Comparison of ENCODE assay signal across 13 cellular contexts in the genomic region with DNA sequence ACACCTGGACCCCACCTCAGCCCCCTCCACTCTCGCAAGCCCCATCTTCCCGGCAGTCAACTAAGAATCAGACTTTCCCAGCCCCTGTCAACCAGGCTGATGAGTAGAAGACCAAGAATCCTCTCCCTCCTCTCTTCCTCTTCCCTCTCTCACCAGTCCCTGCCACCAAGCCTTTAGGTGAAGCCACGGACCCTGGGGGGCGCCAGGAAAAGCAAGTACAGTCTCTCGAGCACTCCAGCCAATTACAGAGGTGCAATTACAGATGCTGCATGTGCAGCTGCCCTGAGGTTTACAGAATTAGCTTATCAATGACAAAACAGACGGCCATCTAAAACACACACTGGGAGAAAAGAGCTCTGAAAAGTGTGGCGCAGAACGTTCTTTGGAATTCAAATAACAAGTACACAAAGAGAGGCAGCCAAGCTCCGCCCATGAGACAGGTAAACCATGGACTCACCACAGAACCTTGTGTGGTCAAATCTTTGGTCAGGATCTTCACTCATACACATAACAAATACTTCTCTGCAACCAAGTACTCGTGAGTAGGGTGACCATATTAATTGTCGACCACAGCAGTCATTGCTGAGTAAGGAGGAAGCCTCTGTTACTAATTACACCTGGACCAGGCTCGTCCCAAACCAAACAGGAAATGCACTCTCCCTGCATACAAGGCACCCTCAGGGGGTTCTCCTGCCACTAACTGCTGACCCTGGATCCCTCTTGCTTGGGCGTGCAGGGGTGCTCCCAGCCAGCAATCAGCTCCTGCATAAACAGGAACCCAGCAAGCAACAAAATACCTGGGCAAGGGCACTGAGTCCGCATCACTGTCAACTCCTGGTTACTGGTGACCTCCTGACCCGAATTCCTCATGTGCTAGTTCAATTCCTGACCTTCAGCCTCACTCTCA.
DNase-seq lines count a peak whose midpoint lies in the region; ATAC-seq, FAIRE-seq and TF ChIP-seq lines count a peak whose summit lies in the region.
"Had no signal": no experiment of that assay in that cellular context is flagged by ENCODE, and none has a peak within 500 bp of the region (broad histone marks: within the 10 kb centered on the region; RNA-seq: fewer than 3 reads in every experiment).

No MANE protein-coding gene starts in this region.

- H3K9me3 ChIP-seq in neural progenitor cell (ENCODE audit: low read depth), result no peaks in the 10 kb centered on the region
- H3K9me3 ChIP-seq: gastroesophageal sphincter, mucosa of descending colon had no signal

- no peaks in the 10 kb centered on the region for H3K27me3 ChIP-seq in neural progenitor cell
- H3K27me3 ChIP-seq: gastroesophageal sphincter had no signal

- peaks cover 32% of the 10 kb centered on the region for H3K79me2 ChIP-seq in neural progenitor cell (ENCODE audit: low read depth)

- TF ChIP-seq CTCF in neural progenitor cell (IDR thresholded peaks at IDR 0.05) (no peak), RWPE1 (conservative IDR thresholded peaks at IDR 0.05; ENCODE audit: low read depth) (no peak), D721Med (IDR thresholded peaks at IDR 0.05; ENCODE audit: insufficient read depth, missing control alignments) (no peak)

- H3K27ac ChIP-seq in neural progenitor cell (no peak overlapping the region), RWPE1 (no peak overlapping the region)
- H3K27ac ChIP-seq: gastroesophageal sphincter had no signal

- peak overlapping the region; percentile 77 for H3K4me3 Mint-ChIP-seq in central memory CD8-positive, alpha-beta T cell
- no peak overlapping the region for H3K4me3 Mint-ChIP-seq in neural progenitor cell

- H3K27ac Mint-ChIP-seq in central memory CD8-positive, alpha-beta T cell (ENCODE audit: low read depth), result peak overlapping the region; percentile 99
- peak overlapping the region; percentile 90 for H3K27ac Mint-ChIP-seq in neural progenitor cell

- peak; percentile 35 for DNase-seq in ELR (ENCODE audit: low read depth)
- DNase-seq in NCI-H69 (lab: John Stamatoyannopoulos, UW), result peak; percentile 59
- no peak for DNase-seq in central memory CD8-positive, alpha-beta T cell (ENCODE audit: low spot score in 2 of 2)
- DNase-seq in neural progenitor cell (ENCODE audit: low spot score), result no peak
- DNase-seq in activated effector memory CD4-positive, alpha-beta T cell treated with anti-CD3 and anti-CD28 coated beads, Interleukin-2, amount 50 U/mL, for 16 hours, result no peak
- no peak for DNase-seq in RWPE1 (ENCODE audit: low spot score)
- DNase-seq in D721Med (ENCODE audit: insufficient read length, low spot score), result no peak
- DNase-seq: mucosa of descending colon; NCI-H2107; SIG-M5; stimulated activated naive CD4-positive, alpha-beta T cell treated with Interleukin-2 at 50 U/mL for 16 hours had no signal

- CTCF ChIA-PET in RWPE1 (lab: Yijun Ruan, JAX), result no interaction called here

- ATAC-seq in central memory CD8-positive, alpha-beta T cell (replicated peaks; ENCODE audit: extremely low read depth, poor library complexity, severe bottlenecking), result no peak
- no peak for ATAC-seq in HG02852 (IDR thresholded peaks at IDR 0.05; ENCODE audit: unreplicated experiment)
- ATAC-seq: gastroesophageal sphincter, mucosa of descending colon had no signal

- no peaks in the 10 kb centered on the region for H3F3A ChIP-seq in neural progenitor cell (ENCODE audit: low read depth)

- peaks cover 9% of the 10 kb centered on the region for H3K4me1 ChIP-seq in neural progenitor cell

- H4K20me1 ChIP-seq in neural progenitor cell (ENCODE audit: low read depth), result no peaks in the 10 kb centered on the region

- H3K4me2 ChIP-seq in neural progenitor cell, result no peak overlapping the region

- H3K9ac ChIP-seq in neural progenitor cell, result no peak overlapping the region

- H3K4me1 Mint-ChIP-seq in central memory CD8-positive, alpha-beta T cell, result peaks cover 96% of the 10 kb centered on the region
- H3K4me1 Mint-ChIP-seq in neural progenitor cell, result peaks cover 22% of the 10 kb centered on the region

- no peak overlapping the region for H2AFZ ChIP-seq in neural progenitor cell (replicated peaks)

- FAIRE-seq in D721Med (lab: Jason Lieb, UNC), result no peak

- H3K4me3 ChIP-seq in neural progenitor cell, result no peak overlapping the region
- H3K4me3 ChIP-seq: gastroesophageal sphincter, mucosa of descending colon had no signal

- H3K27me3 Mint-ChIP-seq in central memory CD8-positive, alpha-beta T cell, result no peaks in the 10 kb centered on the region
- peaks cover 2% of the 10 kb centered on the region for H3K27me3 Mint-ChIP-seq in neural progenitor cell (ENCODE audit: insufficient read depth, low read depth)

- H3K36me3 ChIP-seq in neural progenitor cell, result no peaks in the 10 kb centered on the region
- H3K36me3 ChIP-seq: gastroesophageal sphincter had no signal

- POLR2A ChIA-PET in RWPE1 (lab: Yijun Ruan, JAX; ENCODE audit: low non-redundant PET), result no interaction called here

- no peaks in the 10 kb centered on the region for H3K9me3 Mint-ChIP-seq in central memory CD8-positive, alpha-beta T cell
- peaks cover 4% of the 10 kb centered on the region for H3K9me3 Mint-ChIP-seq in neural progenitor cell

- peaks cover 52% of the 10 kb centered on the region for H3K36me3 Mint-ChIP-seq in central memory CD8-positive, alpha-beta T cell (ENCODE audit: insufficient read depth)
- H3K36me3 Mint-ChIP-seq in neural progenitor cell, result peaks cover 22% of the 10 kb centered on the region

Comparison
In these comparisons a context has a peak if more than half of its experiments do, and no peak if none do; other contexts are left out.
1. DNase-seq: peak in ELR (single experiment) and NCI-H69 (single experiment); none in central memory CD8-positive, alpha-beta T cell (0 of 2), neural progenitor cell (single experiment), activated effector memory CD4-positive, alpha-beta T cell treated with anti-CD3 and anti-CD28 coated beads, Interleukin-2, amount 50 U/mL, for 16 hours (single experiment), RWPE1 (single experiment) and D721Med (single experiment).